20 cellular contexts compared by ENCODE assay signal in genomic region chr11:123624974-123625373, GRCh38. TPM values are rescaled to one million over a fixed set of nuclear protein-coding genes. Genes with fewer than 3 reads are reported as not detected.
"Had no signal": no experiment of that assay in that cellular context is flagged by ENCODE, and none has a peak within 500 bp of the region (broad histone marks: within the 10 kb centered on the region; RNA-seq: fewer than 3 reads in every experiment).

No MANE protein-coding gene starts in this region.

- H3K4me1 ChIP-seq: tibial artery had no signal

- ATAC-seq: esophagus mucosa, gastrocnemius medialis had no signal

- H3K9me3 ChIP-seq: gastrocnemius medialis, left ventricle myocardium inferior, sigmoid colon, tibial artery had no signal

- DNase-seq: activated CD4-positive, alpha-beta T cell treated with anti-CD3 and anti-CD28 coated beads for 1 hour; activated CD4-positive, alpha-beta T cell treated with anti-CD3 and anti-CD28 coated beads, Interleukin-2, amount 50 U/mL, for 4 hours; activated gamma-delta T cell treated with Interleukin-2 at 50 U/mL for 16 hours; amygdala; cortex of kidney; gastrocnemius medialis; head of caudate nucleus; kidney glomerular epithelial cell; left ventricle myocardium inferior; nephron progenitor cell; nucleus accumbens; posterior cingulate gyrus; sigmoid colon; stimulated activated CD8-positive, alpha-beta memory T cell treated with anti-CD3 and anti-CD28 coated beads, Interleukin-4, amount 100 ng/mL, for 48 hours; stimulated activated naive CD4-positive, alpha-beta T cell treated with Interleukin-2 at 50 U/mL for 16 hours; tibial artery had no signal

- H3K27ac ChIP-seq: gastrocnemius medialis, left ventricle myocardium inferior, sigmoid colon, tibial artery, WERI-Rb-1 had no signal

- H3K36me3 ChIP-seq: gastrocnemius medialis, sigmoid colon, tibial artery had no signal

- H3K27me3 ChIP-seq: gastrocnemius medialis, sigmoid colon, tibial artery had no signal

- H3K4me3 ChIP-seq: gastrocnemius medialis, left ventricle myocardium inferior, sigmoid colon, tibial artery had no signal

RNA-seq across cellular contexts. Expression of gene SCN3B, which starts 29.4 kb away (rescaled TPM):
- total RNA-seq: activated CD8-positive, alpha-beta memory T cell treated with anti-CD3 and anti-CD28 coated beads for 36 hours; T-helper 2 cell treated with Interferon-gamma antibody and Interleukin-4, amounts not matched to agents 100 ng/mL and 5 ng/mL, for 36 hours had no signal
